21 cellular contexts compared by ENCODE assay signal in genomic region chr2:52391576-52391975, GRCh38.
DNase-seq lines count a peak whose midpoint lies in the region; ATAC-seq and TF ChIP-seq lines count a peak whose summit lies in the region.
"Had no signal": no experiment of that assay in that cellular context is flagged by ENCODE, and none has a peak within 500 bp of the region (broad histone marks: within the 10 kb centered on the region; RNA-seq: fewer than 3 reads in every experiment).

No MANE protein-coding gene starts in this region.

- H3K4me1 ChIP-seq in IMR-90 (ENCODE audit: control insufficient read depth, insufficient read depth, low read length) = peaks cover 1% of the 10 kb centered on the region; the same call in 1 of the 2 replicates
- no peaks in the 10 kb centered on the region for H3K4me1 ChIP-seq in foreskin keratinocyte
- H3K4me1 ChIP-seq: Caco-2, SJSA1 had no signal

- H2AK9ac ChIP-seq in IMR-90 (replicated peaks; ENCODE audit: low read depth, low read length, poor library complexity) = no peak overlapping the region

- no peak overlapping the region for H3K56ac ChIP-seq in IMR-90 (ENCODE audit: extremely low read depth, insufficient read depth, low read length)

- peak overlapping the region; percentile 38; the same call in 1 of the 2 replicates for H2BK120ac ChIP-seq in IMR-90 (ENCODE audit: low read depth, low read length)

- peak overlapping the region; percentile 80 for H2BK5ac ChIP-seq in IMR-90 (ENCODE audit: low read depth, low read length, poor library complexity, severe bottlenecking)

- TF ChIP-seq CTCF in AG04449 (IDR thresholded peaks at IDR 0.05; ENCODE audit: insufficient read depth, low read length, missing control alignments) (no peak), IMR-90 (conservative IDR thresholded peaks at IDR 0.05; ENCODE audit: low read depth, low read length) (no peak), choroid plexus epithelial cell (conservative IDR thresholded peaks at IDR 0.05; ENCODE audit: low read depth, low read length) (no peak), foreskin keratinocyte (conservative IDR thresholded peaks at IDR 0.05) (no peak)

- dilution Hi-C loops in IMR-90 (cut with HindIII; ENCODE audit: low sequenced_read_pairs, unreplicated experiment) = no loop called here

- no CpG with 5 or more reads among the region's 1 CpG for WGBS in IMR-90 (ENCODE audit: extremely low coverage in 2 of 2, insufficient read length in 1 of 2), 2 experiments

- H3K18ac ChIP-seq in IMR-90 (ENCODE audit: low read depth, low read length) = no peak overlapping the region; the same call in 1 of the 2 replicates

- no peak overlapping the region; the same call in 1 of the 2 replicates for H3K4me2 ChIP-seq in IMR-90 (ENCODE audit: low read depth, low read length)

- no peaks in the 10 kb centered on the region for H3K9me3 ChIP-seq in IMR-90 (ENCODE audit: control insufficient read depth, insufficient read depth, low read length)
- H3K9me3 ChIP-seq: Caco-2 had no signal

- POLR2A ChIA-PET in AG04449 (lab: Yijun Ruan, JAX) (no interaction called here), IMR-90 (lab: Charles Lee; ENCODE audit: unreplicated experiment) (no interaction called here)

- no peak overlapping the region for H3K14ac ChIP-seq in IMR-90 (replicated peaks; ENCODE audit: low read depth, low read length)

- H3K36me3 ChIP-seq in IMR-90 (ENCODE audit: control insufficient read depth, insufficient read depth, low read length) = no peaks in the 10 kb centered on the region
- H3K36me3 ChIP-seq: SJSA1 had no signal

- CTCF ChIA-PET in AG04449 (lab: Yijun Ruan, JAX) = no interaction called here
- CTCF ChIA-PET in IMR-90 (lab: Yijun Ruan, JAX) = no interaction called here

- no peak for TF ChIP-seq RAD21 in IMR-90 (IDR thresholded peaks at IDR 0.05; ENCODE audit: low read length)

- intact Hi-C loops in IMR-90 (cut with micrococcal nuclease) = no loop called here

- no peaks in the 10 kb centered on the region for H3K79me1 ChIP-seq in IMR-90 (ENCODE audit: low read depth in 1 of 2, low read length in 2 of 2)

- no peaks in the 10 kb centered on the region for H3K9me1 ChIP-seq in IMR-90 (ENCODE audit: insufficient read depth, low read length)

- H4K5ac ChIP-seq in IMR-90 (ENCODE audit: low read depth, low read length) = no peak overlapping the region

- H4K20me1 ChIP-seq in IMR-90 (ENCODE audit: insufficient read depth, low read length) = no peaks in the 10 kb centered on the region

- DNase-seq in AG04449 (ENCODE audit: low read depth, low spot score) = peak; percentile 5
- peak; percentile 24 for DNase-seq in IMR-90
- DNase-seq in choroid plexus epithelial cell (ENCODE audit: low read depth) = peak; percentile 47
- DNase-seq in foreskin melanocyte = peak; percentile 66
- DNase-seq in foreskin keratinocyte = no peak
- DNase-seq in stimulated activated CD4-positive, alpha-beta T cell treated with anti-CD3 and anti-CD28 coated beads, Interleukin-2, amount 100 ng/mL, for 48 hours = no peak
- DNase-seq in activated gamma-delta T cell treated with Interleukin-2 at 50 U/mL for 16 hours = no peak
- DNase-seq: Caco-2; CD4-positive, alpha-beta memory T cell; GDM1; Kasumi-1; NCI-H1092 treated with DMSO at 0.1 percent for 48 hours; NCI-H1436 treated with DMSO at 0.1 percent for 48 hours; NCI-H187 treated with DMSO at 0.1 percent for 48 hours; NCI-H526 treated with DMSO at 0.1 percent for 48 hours; Right ventricle myocardium superior; RPMI8226 had no signal

- no peak overlapping the region for H3K27ac ChIP-seq in IMR-90 (ENCODE audit: insufficient read depth, low read length)
- H3K27ac ChIP-seq in foreskin keratinocyte = no peak overlapping the region
- H3K27ac ChIP-seq: SJSA1 had no signal

- BruUV-seq in IMR-90 (replicated peaks; lab: Mats Ljungman, UMichigan) = no TSS peak

- no peak overlapping the region; a peak in 2 of 4 replicates for H4K8ac ChIP-seq in IMR-90 (ENCODE audit: low read depth in 2 of 2, low read length in 2 of 2)

- H2BK20ac ChIP-seq in IMR-90 (ENCODE audit: low read depth, low read length) = no peak overlapping the region; the same call in 1 of the 2 replicates

- H4K91ac ChIP-seq in IMR-90 (ENCODE audit: insufficient read depth, low read depth, low read length) = 0 out of 2 replicates have a peak overlapping the region, but pooled peaks have one; percentile 11

- in situ Hi-C loops in IMR-90 (cut with MboI; ENCODE audit: low sequenced_read_pairs) = no loop called here

- H3K27me3 ChIP-seq in IMR-90 (ENCODE audit: control insufficient read depth, insufficient read depth, low read length) (no peaks in the 10 kb centered on the region), foreskin keratinocyte (no peaks in the 10 kb centered on the region)
- H3K27me3 ChIP-seq: SJSA1 had no signal

- peak overlapping the region; percentile 43; the same call in 1 of the 2 replicates for H3K4ac ChIP-seq in IMR-90 (ENCODE audit: low read depth, low read length)

- no peak for TF ChIP-seq POLR2A in IMR-90 (IDR thresholded peaks at IDR 0.05; ENCODE audit: low read depth, low read length)

- H2AFZ ChIP-seq in IMR-90 (replicated peaks; ENCODE audit: low read length, poor library complexity) = peak overlapping the region; percentile 77

- no peak overlapping the region for H3K9ac ChIP-seq in IMR-90 (ENCODE audit: low read depth, low read length)

- no peak overlapping the region for H3K23ac ChIP-seq in IMR-90 (ENCODE audit: low read depth, low read length)

- H3K4me3 ChIP-seq in AG04449 (ENCODE audit: low read depth, low read length) (no peak overlapping the region), IMR-90 (ENCODE audit: insufficient read depth, low read depth, low read length) (no peak overlapping the region), choroid plexus epithelial cell (ENCODE audit: low read depth, low read length) (no peak overlapping the region)
- H3K4me3 ChIP-seq: GM12878, K562, SJSA1 had no signal

- no peak overlapping the region for H2AK5ac ChIP-seq in IMR-90 (ENCODE audit: low read depth, low read length)

- H2BK15ac ChIP-seq in IMR-90 (ENCODE audit: low read depth, low read length) = no peak overlapping the region

- ATAC-seq in IMR-90 (ENCODE audit: low read depth) (peak; percentile 38; the same call in 1 of the 2 replicates), foreskin keratinocyte (no peak)
- ATAC-seq: GM12878, HepG2, K562 had no signal

TF ChIP-seq in IMR-90, 13 proteins besides CTCF, POLR2A, EP300 and RAD21:
- TF ChIP-seq RCOR1 (IDR thresholded peaks at IDR 0.05; ENCODE audit: insufficient replicate concordance, low read length) = no peak
- no peak for TF ChIP-seq BHLHE40 (IDR thresholded peaks at IDR 0.05; ENCODE audit: low read depth, low read length)
- no peak for TF ChIP-seq CEBPB (IDR thresholded peaks at IDR 0.05; ENCODE audit: low read depth, low read length)
- no peak for TF ChIP-seq MAZ (IDR thresholded peaks at IDR 0.05; ENCODE audit: borderline replicate concordance, low read depth, low read length)
- TF ChIP-seq MAFK (IDR thresholded peaks at IDR 0.05; ENCODE audit: low read depth, low read length) = no peak
- TF ChIP-seq USF2 (IDR thresholded peaks at IDR 0.05; ENCODE audit: low read depth, low read length) = no peak
- no peak for TF ChIP-seq RFX5 (IDR thresholded peaks at IDR 0.05; ENCODE audit: low read depth, low read length)
- TF ChIP-seq ELK1 (IDR thresholded peaks at IDR 0.05; ENCODE audit: borderline replicate concordance, low read depth, low read length) = no peak
- no peak for TF ChIP-seq CHD1 (IDR thresholded peaks at IDR 0.05; ENCODE audit: low read depth, low read length)
- no peak for TF ChIP-seq NFE2L2 (IDR thresholded peaks at IDR 0.05; ENCODE audit: low read depth, low read length)
- no peak for TF ChIP-seq MXI1 (IDR thresholded peaks at IDR 0.05; ENCODE audit: borderline replicate concordance, low read depth, low read length)
- no peak for TF ChIP-seq SMC3 (IDR thresholded peaks at IDR 0.05; ENCODE audit: low read depth, low read length)
- no peak for TF ChIP-seq FOS (IDR thresholded peaks at IDR 0.05; ENCODE audit: low read depth, low read length)
TF ChIP-seq in IMR-90: peak in this region for 0.

Comparison
In these comparisons a context has a peak if more than half of its experiments do, and no peak if none do; other contexts are left out.
1. DNase-seq: peak in AG04449 (single experiment), IMR-90 (single experiment), choroid plexus epithelial cell (single experiment) and foreskin melanocyte (single experiment); none in foreskin keratinocyte (0 of 2), stimulated activated CD4-positive, alpha-beta T cell treated with anti-CD3 and anti-CD28 coated beads, Interleukin-2, amount 100 ng/mL, for 48 hours (0 of 2) and activated gamma-delta T cell treated with Interleukin-2 at 50 U/mL for 16 hours (single experiment).